21 cellular contexts compared by ENCODE assay signal in the genomic region with DNA sequence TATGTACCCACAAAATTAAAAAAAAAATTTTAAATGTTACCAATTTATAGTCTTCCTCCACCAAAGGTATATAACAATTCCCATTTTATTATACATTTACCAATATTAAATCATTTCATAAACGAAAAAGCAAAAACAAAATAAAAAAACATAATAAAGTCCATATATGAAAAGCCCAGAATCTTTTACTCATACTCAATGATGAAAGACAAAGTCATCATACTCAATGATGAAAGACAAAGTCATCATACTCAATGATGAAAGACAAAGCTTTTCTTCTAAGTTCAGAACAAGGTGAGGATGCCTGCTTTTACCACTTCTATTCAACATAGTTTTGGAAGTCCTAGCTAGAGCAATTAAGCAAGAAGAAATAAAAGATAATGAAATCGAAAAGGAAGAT.
"Had no signal": no experiment of that assay in that cellular context is flagged by ENCODE, and none has a peak within 500 bp of the region (broad histone marks: within the 10 kb centered on the region; RNA-seq: fewer than 3 reads in every experiment).

No MANE protein-coding gene starts in this region.

- H3K4me3 Mint-ChIP-seq: dendritic cell treated with granulocyte-macrophage colony-stimulating factor and Interleukin-4, amounts not matched to agents 40 ng/mL and 50 ng/mL, for 4 days; effector memory CD8-positive, alpha-beta T cell; naive B cell; nephron; stimulated activated naive B cell treated with anti-CD40 and anti-IgM and Interleukin-4, amounts not matched to agents 10 μg/mL and 1 μg/mL and 100 μg/mL, for 72 hours; type B pancreatic cell had no signal

- H3K4me3 ChIP-seq: esophagus squamous epithelium, hepatocyte, suprapubic skin, thyroid gland had no signal

- H3K36me3 ChIP-seq: esophagus squamous epithelium, thyroid gland had no signal

- DNase-seq: effector memory CD8-positive, alpha-beta T cell; esophagus squamous epithelium; foreskin fibroblast; head of caudate nucleus; left colon; mesendoderm; naive B cell; occipital lobe; stimulated activated CD4-positive, alpha-beta T cell treated with anti-CD3 and anti-CD28 coated beads, Interleukin-2, amount 100 ng/mL, for 24 hours; stimulated activated CD4-positive, alpha-beta T cell treated with anti-CD3 and anti-CD28 coated beads, Interleukin-4, amount 100 ng/mL, for 4 hours; stimulated activated naive B cell treated with anti-CD40 and anti-IgM and Interleukin-4, amounts not matched to agents 10 μg/mL and 1 μg/mL and 100 μg/mL, for 72 hours; thyroid gland had no signal

- H3K27me3 ChIP-seq: esophagus squamous epithelium, hepatocyte, suprapubic skin, thyroid gland had no signal

- H3K9me3 Mint-ChIP-seq: dendritic cell treated with granulocyte-macrophage colony-stimulating factor and Interleukin-4, amounts not matched to agents 40 ng/mL and 50 ng/mL, for 4 days; effector memory CD8-positive, alpha-beta T cell; naive B cell; nephron; stimulated activated naive B cell treated with anti-CD40 and anti-IgM and Interleukin-4, amounts not matched to agents 10 μg/mL and 1 μg/mL and 100 μg/mL, for 72 hours had no signal

- H3K9me3 ChIP-seq: esophagus squamous epithelium, suprapubic skin, thyroid gland had no signal

- H3K79me2 ChIP-seq: hepatocyte had no signal

- ATAC-seq: effector memory CD8-positive, alpha-beta T cell; left colon; sciatic nerve; stimulated activated naive B cell treated with anti-CD40 and anti-IgM and Interleukin-4, amounts not matched to agents 10 μg/mL and 1 μg/mL and 100 μg/mL, for 72 hours had no signal

- H3K4me2 ChIP-seq: hepatocyte had no signal

- H3K4me1 ChIP-seq: esophagus squamous epithelium, parathyroid adenoma, suprapubic skin, thyroid gland had no signal

- H2AFZ ChIP-seq: hepatocyte, parathyroid adenoma had no signal

- H3K27ac Mint-ChIP-seq: dendritic cell treated with granulocyte-macrophage colony-stimulating factor and Interleukin-4, amounts not matched to agents 40 ng/mL and 50 ng/mL, for 4 days; effector memory CD8-positive, alpha-beta T cell; naive B cell; nephron; stimulated activated naive B cell treated with anti-CD40 and anti-IgM and Interleukin-4, amounts not matched to agents 10 μg/mL and 1 μg/mL and 100 μg/mL, for 72 hours; type B pancreatic cell had no signal

- H3K4me1 Mint-ChIP-seq: nephron; stimulated activated naive B cell treated with anti-CD40 and anti-IgM and Interleukin-4, amounts not matched to agents 10 μg/mL and 1 μg/mL and 100 μg/mL, for 72 hours had no signal

- FAIRE-seq: colon, urothelium cell line had no signal

- H3K9ac ChIP-seq: parathyroid adenoma had no signal

- H3K27me3 Mint-ChIP-seq: dendritic cell treated with granulocyte-macrophage colony-stimulating factor and Interleukin-4, amounts not matched to agents 40 ng/mL and 50 ng/mL, for 4 days; effector memory CD8-positive, alpha-beta T cell; type B pancreatic cell had no signal

- H3K27ac ChIP-seq: esophagus squamous epithelium, hepatocyte, parathyroid adenoma, suprapubic skin, thyroid gland had no signal
